Comparison of ENCODE assay signal across 15 cellular contexts in the genomic region with DNA sequence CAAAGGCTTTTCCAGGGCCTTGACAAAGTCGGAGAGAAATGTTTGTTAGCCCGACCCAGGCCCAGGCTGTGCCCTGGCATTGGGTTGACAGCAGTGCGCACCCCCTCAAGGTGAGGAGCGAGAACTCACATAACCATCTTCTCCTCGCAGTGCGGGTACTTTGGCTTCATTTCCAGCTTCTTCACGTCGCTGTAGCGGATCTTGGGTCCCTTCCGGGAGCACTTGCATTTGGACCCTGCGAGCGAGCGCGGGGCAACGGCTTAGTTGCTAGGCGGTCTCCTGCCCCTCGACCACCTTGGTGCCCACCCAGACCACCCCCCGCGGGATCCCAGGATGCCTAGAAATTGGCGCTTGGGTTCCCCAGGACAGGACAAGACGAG. TPM values are rescaled to one million over a fixed set of nuclear protein-coding genes. Genes with fewer than 3 reads are reported as not detected.
A peak's percentile ranks its signal among the peaks of the same experiment; 100 is the strongest.
DNase-seq lines count a peak whose midpoint lies in the region; TF ChIP-seq lines count a peak whose summit lies in the region.
"Had no signal": no experiment of that assay in that cellular context is flagged by ENCODE, and none has a peak within 500 bp of the region (broad histone marks: within the 10 kb centered on the region; RNA-seq: fewer than 3 reads in every experiment).

No MANE protein-coding gene starts in this region.

- H3K9me3 Mint-ChIP-seq in dendritic cell treated with granulocyte-macrophage colony-stimulating factor and Interleukin-4, amounts not matched to agents 40 ng/mL and 50 ng/mL, for 4 days = no peaks in the 10 kb centered on the region
- H3K9me3 Mint-ChIP-seq: activated naive CD4-positive, alpha-beta T cell treated with anti-CD3 and anti-CD28 coated beads for 36 hours; naive B cell had no signal

- H3K36me3 ChIP-seq in HAP-1 (replicated peaks) = no peaks in the 10 kb centered on the region
- no peaks in the 10 kb centered on the region for H3K36me3 ChIP-seq in stomach

- H3K4me1 Mint-ChIP-seq in dendritic cell treated with granulocyte-macrophage colony-stimulating factor and Interleukin-4, amounts not matched to agents 40 ng/mL and 50 ng/mL, for 4 days (ENCODE audit: low read depth) = peaks cover 12% of the 10 kb centered on the region
- H3K4me1 Mint-ChIP-seq: CD8-positive, alpha-beta memory T cell had no signal

- no peak for DNase-seq in HAP-1 (ENCODE audit: low spot score in 2 of 2)
- DNase-seq in lower leg skin (ENCODE audit: low spot score in 2 of 2) = no peak
- DNase-seq in stomach = no peak
- DNase-seq in activated CD4-positive, alpha-beta T cell treated with anti-CD3 and anti-CD28 coated beads for 48 hours = no peak
- DNase-seq in dedifferentiated amniotic fluid mesenchymal stem cell (ENCODE audit: extremely low spot score) = no peak
- no peak for DNase-seq in GF-D8 (lab: John Stamatoyannopoulos, UW)
- DNase-seq in RPMI8226 = no peak
- DNase-seq: activated CD8-positive, alpha-beta T cell treated with anti-CD3 and anti-CD28 coated beads, Interleukin-2, amount 10 ng/mL, durations not matched to agents 7 days and 5 days; CD8-positive, alpha-beta memory T cell; cortex of kidney; naive B cell; NCI-H446; stimulated activated CD4-positive, alpha-beta T cell treated with anti-CD3 and anti-CD28 coated beads, Interleukin-12 subunit alpha, Interleukin-12 subunit beta, amount 100 ng/mL, for 4 hours had no signal

- H3K27me3 ChIP-seq in HAP-1 (ENCODE audit: low read depth) = no peaks in the 10 kb centered on the region; the same call in 1 of the 2 replicates
- H3K27me3 ChIP-seq in stomach = peaks cover 4 to 83% (median 27%) of the 10 kb centered on the region in 3 donors

- in situ Hi-C loops in HAP-1 (cut with MboI; ENCODE audit: low sequenced_read_pairs) = no loop called here

- peak overlapping the region in 1 of 5 donors; percentile 42 for H3K27ac ChIP-seq in stomach

- no peak overlapping the region for H3K27ac Mint-ChIP-seq in dendritic cell treated with granulocyte-macrophage colony-stimulating factor and Interleukin-4, amounts not matched to agents 40 ng/mL and 50 ng/mL, for 4 days
- H3K27ac Mint-ChIP-seq: activated CD8-positive, alpha-beta T cell treated with anti-CD3 and anti-CD28 coated beads, Interleukin-2, amount 10 ng/mL, durations not matched to agents 7 days and 5 days; activated naive CD4-positive, alpha-beta T cell treated with anti-CD3 and anti-CD28 coated beads for 36 hours; CD8-positive, alpha-beta memory T cell; naive B cell had no signal

- intact Hi-C loops in dendritic cell treated with granulocyte-macrophage colony-stimulating factor and Interleukin-4, amounts not matched to agents 40 ng/mL and 50 ng/mL, for 4 days (cut with micrococcal nuclease) = no loop called here
- intact Hi-C loops in lower leg skin (cut with DNase I; ENCODE audit: low total_unique reads) (no loop called here), stomach (cut with DNase I; ENCODE audit: low total_unique reads) (no loop called here)

- H3K4me3 ChIP-seq in HAP-1 (peak overlapping the region; percentile 34), lower leg skin (ENCODE audit: low read depth, poor library complexity, severe bottlenecking) (peak overlapping the region; percentile 31), stomach (peak overlapping the region; percentile 20 to 44 (median 29))

- peaks cover 70% of the 10 kb centered on the region for H3K27me3 Mint-ChIP-seq in dendritic cell treated with granulocyte-macrophage colony-stimulating factor and Interleukin-4, amounts not matched to agents 40 ng/mL and 50 ng/mL, for 4 days

- H3K36me3 Mint-ChIP-seq in dendritic cell treated with granulocyte-macrophage colony-stimulating factor and Interleukin-4, amounts not matched to agents 40 ng/mL and 50 ng/mL, for 4 days (ENCODE audit: low read depth) = no peaks in the 10 kb centered on the region
- H3K36me3 Mint-ChIP-seq: CD8-positive, alpha-beta memory T cell; naive B cell had no signal

- peak overlapping the region; percentile 14 for H3K4me3 Mint-ChIP-seq in dendritic cell treated with granulocyte-macrophage colony-stimulating factor and Interleukin-4, amounts not matched to agents 40 ng/mL and 50 ng/mL, for 4 days
- H3K4me3 Mint-ChIP-seq: activated CD8-positive, alpha-beta T cell treated with anti-CD3 and anti-CD28 coated beads, Interleukin-2, amount 10 ng/mL, durations not matched to agents 7 days and 5 days; activated naive CD4-positive, alpha-beta T cell treated with anti-CD3 and anti-CD28 coated beads for 36 hours; CD8-positive, alpha-beta memory T cell; naive B cell had no signal

- WGBS in lower leg skin, 2 donors = 2 to 4% methylated on average over 19 of the region's 21 CpGs
- 4 to 18% (median 10%) methylated on average over 9 to 21 of the region's 21 CpGs for WGBS in stomach, 5 donors

- TF ChIP-seq POLR2A in lower leg skin (IDR thresholded peaks at IDR 0.05) = no peak
- TF ChIP-seq POLR2A in stomach (IDR thresholded peaks at IDR 0.05) = no peak

- no peak for TF ChIP-seq CTCF in lower leg skin (IDR thresholded peaks at IDR 0.05)
- TF ChIP-seq CTCF in stomach (IDR thresholded peaks at IDR 0.05) = no peak

- no peaks in the 10 kb centered on the region for H3K9me3 ChIP-seq in HAP-1
- H3K9me3 ChIP-seq in stomach = no peaks in the 10 kb centered on the region

- H3K4me1 ChIP-seq in HAP-1 (peaks cover 10% of the 10 kb centered on the region), stomach (peaks cover 0 to 14% (median 6%) of the 10 kb centered on the region in 4 donors)

- TF ChIP-seq EP300 in stomach (IDR thresholded peaks at IDR 0.05) = no peak

RNA-seq across cellular contexts. Expression of a gene that starts 0.5 kb away (rescaled TPM):
- total RNA-seq in lower leg skin (100 to 1,000 TPM; 157 to 344 (median 251) TPM), stomach (10 to 100 TPM in 3 of 5 donors, not detected in 2; 15.6 to 82.0 (median 27.9) TPM)
- 10 to 100 TPM; 12.7 to 51.6 (median 36.3) TPM for polyA plus RNA-seq in stomach
- total RNA-seq: activated CD8-positive, alpha-beta T cell treated with anti-CD3 and anti-CD28 coated beads, Interleukin-2, amount 10 ng/mL, durations not matched to agents 7 days and 5 days; activated naive CD4-positive, alpha-beta T cell treated with anti-CD3 and anti-CD28 coated beads for 36 hours; CD8-positive, alpha-beta memory T cell had no signal
- polyA plus RNA-seq: CD8-positive, alpha-beta memory T cell had no signal

RNA-seq across cellular contexts. Expression of a gene that starts 42.5 kb away (rescaled TPM):
- total RNA-seq in lower leg skin = not detected
- not detected for total RNA-seq in stomach
- not detected for polyA plus RNA-seq in stomach
- total RNA-seq: activated CD8-positive, alpha-beta T cell treated with anti-CD3 and anti-CD28 coated beads, Interleukin-2, amount 10 ng/mL, durations not matched to agents 7 days and 5 days; activated naive CD4-positive, alpha-beta T cell treated with anti-CD3 and anti-CD28 coated beads for 36 hours; CD8-positive, alpha-beta memory T cell had no signal
- polyA plus RNA-seq: CD8-positive, alpha-beta memory T cell had no signal
